28 cellular contexts compared by ENCODE assay signal in the genomic region with DNA sequence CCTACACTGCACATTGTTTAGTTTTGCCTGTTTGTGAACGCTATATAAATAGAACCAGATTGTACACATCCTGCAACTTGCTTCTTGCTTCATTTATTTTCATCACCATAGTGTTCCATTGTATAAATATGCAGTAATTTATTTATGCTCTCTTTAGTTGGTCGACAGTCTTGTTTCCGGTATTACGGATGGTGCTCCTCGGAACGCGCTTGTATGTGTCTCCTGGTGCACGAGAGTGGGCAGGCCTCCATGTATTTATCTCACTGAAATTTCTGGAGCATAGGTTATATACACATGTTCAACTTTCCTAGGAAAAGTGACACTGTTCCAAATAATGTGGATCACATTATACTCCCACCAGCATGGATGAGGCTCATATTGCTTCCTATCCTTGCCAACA.
"Had no signal": no experiment of that assay in that cellular context is flagged by ENCODE, and none has a peak within 500 bp of the region (broad histone marks: within the 10 kb centered on the region; RNA-seq: fewer than 3 reads in every experiment).

No MANE protein-coding gene starts in this region.

- H3K27me3 Mint-ChIP-seq: activated CD8-positive, alpha-beta memory T cell treated with anti-CD3 and anti-CD28 coated beads, Interleukin-2, amount 10 ng/mL, durations not matched to agents 7 days and 5 days had no signal

- H3K36me3 ChIP-seq: left lung, stomach, tibial nerve, uterus had no signal

- H3K79me2 ChIP-seq: parathyroid adenoma had no signal

- H3K9ac ChIP-seq: parathyroid adenoma had no signal

- H3K27ac ChIP-seq: coronary artery, foreskin keratinocyte, left lung, parathyroid adenoma, psoas muscle, tibial nerve had no signal

- H3K9me3 ChIP-seq: heart right ventricle, left lung, psoas muscle, stomach, tibial nerve, uterus had no signal

- DNase-seq: activated CD4-positive, alpha-beta T cell treated with anti-CD3 and anti-CD28 coated beads for 36 hours; activated CD4-positive, CD25-positive, alpha-beta regulatory T cell; activated CD8-positive, alpha-beta memory T cell treated with anti-CD3 and anti-CD28 coated beads, Interleukin-2, amount 10 ng/mL, durations not matched to agents 7 days and 5 days; activated CD8-positive, alpha-beta T cell treated with anti-CD3 and anti-CD28 coated beads, Interleukin-2, amount 10 ng/mL, durations not matched to agents 7 days and 5 days; activated naive CD4-positive, alpha-beta T cell; activated T-cell treated with anti-CD3 and anti-CD28 coated beads, Interleukin-2, amount 50 U/mL, for 48 hours; endodermal cell; foreskin keratinocyte; left lung; naive B cell; nucleus accumbens; psoas muscle; stimulated activated CD4-positive, alpha-beta T cell treated with anti-CD3 and anti-CD28 coated beads, Interleukin-15, amount 100 ng/mL, for 24 hours; stimulated activated CD4-positive, alpha-beta T cell treated with anti-CD3 and anti-CD28 coated beads, Interleukin-2, amount 100 ng/mL, for 24 hours; stimulated activated naive B cell treated with anti-CD40 and anti-IgM and Interleukin-4, amounts not matched to agents 10 μg/mL and 1 μg/mL and 100 μg/mL, for 72 hours; stomach; T-helper 1 cell; uterus had no signal

- H3K27me3 ChIP-seq: foreskin keratinocyte, heart right ventricle, left lung, stomach, tibial nerve, uterus had no signal

- H3K4me1 Mint-ChIP-seq: activated CD4-positive, alpha-beta T cell treated with anti-CD3 and anti-CD28 coated beads for 36 hours; naive B cell had no signal

- H2AFZ ChIP-seq: parathyroid adenoma had no signal

- H3K4me3 Mint-ChIP-seq: activated CD4-positive, alpha-beta T cell treated with anti-CD3 and anti-CD28 coated beads for 36 hours; activated CD8-positive, alpha-beta memory T cell treated with anti-CD3 and anti-CD28 coated beads, Interleukin-2, amount 10 ng/mL, durations not matched to agents 7 days and 5 days; activated CD8-positive, alpha-beta T cell treated with anti-CD3 and anti-CD28 coated beads, Interleukin-2, amount 10 ng/mL, durations not matched to agents 7 days and 5 days; endodermal cell; mesothelial cell of epicardium; naive B cell; neural crest cell; stimulated activated naive B cell treated with anti-CD40 and anti-IgM and Interleukin-4, amounts not matched to agents 10 μg/mL and 1 μg/mL and 100 μg/mL, for 72 hours; T-helper 2 cell treated with Interferon-gamma antibody and Interleukin-4, amounts not matched to agents 5 μg/mL and 100 μg/mL, for 36 hours had no signal

- H3K9me3 Mint-ChIP-seq: activated naive CD4-positive, alpha-beta T cell treated with anti-CD3 and anti-CD28 coated beads, Interleukin-2, amount 50 U/mL, for 72 hours; endodermal cell; mesothelial cell of epicardium; naive B cell; neural crest cell; stimulated activated naive B cell treated with anti-CD40 and anti-IgM and Interleukin-4, amounts not matched to agents 10 μg/mL and 1 μg/mL and 100 μg/mL, for 72 hours; T-helper 2 cell treated with Interferon-gamma antibody and Interleukin-4, amounts not matched to agents 5 μg/mL and 100 μg/mL, for 36 hours had no signal

- ATAC-seq: activated CD4-positive, alpha-beta T cell treated with anti-CD3 and anti-CD28 coated beads for 36 hours; activated CD8-positive, alpha-beta memory T cell treated with anti-CD3 and anti-CD28 coated beads, Interleukin-2, amount 10 ng/mL, durations not matched to agents 7 days and 5 days; activated CD8-positive, alpha-beta T cell treated with anti-CD3 and anti-CD28 coated beads, Interleukin-2, amount 10 ng/mL, durations not matched to agents 7 days and 5 days; activated naive CD4-positive, alpha-beta T cell treated with anti-CD3 and anti-CD28 coated beads, Interleukin-2, amount 50 U/mL, for 72 hours; esophagus mucosa; foreskin keratinocyte; stimulated activated naive B cell treated with anti-CD40 and anti-IgM and Interleukin-4, amounts not matched to agents 10 μg/mL and 1 μg/mL and 100 μg/mL, for 72 hours had no signal

- H3K27ac Mint-ChIP-seq: activated CD4-positive, alpha-beta T cell treated with anti-CD3 and anti-CD28 coated beads for 36 hours; activated CD8-positive, alpha-beta memory T cell treated with anti-CD3 and anti-CD28 coated beads, Interleukin-2, amount 10 ng/mL, durations not matched to agents 7 days and 5 days; activated CD8-positive, alpha-beta T cell treated with anti-CD3 and anti-CD28 coated beads, Interleukin-2, amount 10 ng/mL, durations not matched to agents 7 days and 5 days; activated naive CD4-positive, alpha-beta T cell treated with anti-CD3 and anti-CD28 coated beads, Interleukin-2, amount 50 U/mL, for 72 hours; endodermal cell; mesothelial cell of epicardium; naive B cell; stimulated activated naive B cell treated with anti-CD40 and anti-IgM and Interleukin-4, amounts not matched to agents 10 μg/mL and 1 μg/mL and 100 μg/mL, for 72 hours; T-helper 2 cell treated with Interferon-gamma antibody and Interleukin-4, amounts not matched to agents 5 μg/mL and 100 μg/mL, for 36 hours had no signal

- H3K4me3 ChIP-seq: coronary artery, heart right ventricle, left lung, lung, psoas muscle, stomach, tibial nerve, uterus had no signal

- H3K36me3 Mint-ChIP-seq: activated CD8-positive, alpha-beta memory T cell treated with anti-CD3 and anti-CD28 coated beads, Interleukin-2, amount 10 ng/mL, durations not matched to agents 7 days and 5 days; activated naive CD4-positive, alpha-beta T cell treated with anti-CD3 and anti-CD28 coated beads, Interleukin-2, amount 50 U/mL, for 72 hours; mesothelial cell of epicardium; naive B cell; stimulated activated naive B cell treated with anti-CD40 and anti-IgM and Interleukin-4, amounts not matched to agents 10 μg/mL and 1 μg/mL and 100 μg/mL, for 72 hours had no signal
